10 cellular contexts compared by ENCODE assay signal in genomic region chr10:91552706-91553105, GRCh38.
A peak's percentile ranks its signal among the peaks of the same experiment; 100 is the strongest.
DNase-seq lines count a peak whose midpoint lies in the region; ATAC-seq and TF ChIP-seq lines count a peak whose summit lies in the region.
"Had no signal": no experiment of that assay in that cellular context is flagged by ENCODE, and none has a peak within 500 bp of the region (broad histone marks: within the 10 kb centered on the region; RNA-seq: fewer than 3 reads in every experiment).

No MANE protein-coding gene starts in this region.

- peaks cover 11% of the 10 kb centered on the region for H3K4me1 Mint-ChIP-seq in glutamatergic neuron (ENCODE audit: low read depth, unreplicated experiment)

- no peak overlapping the region for H3K4me3 ChIP-seq in epithelial cell of esophagus (ENCODE audit: low read length)
- peak overlapping the region; percentile 26 to 34 for H3K4me3 ChIP-seq in muscle layer of duodenum (ENCODE audit: low read depth in 1 of 2, low read length in 2 of 2)

- H3K27ac ChIP-seq in muscle layer of duodenum (ENCODE audit: low read length), result no peak overlapping the region

- no peaks in the 10 kb centered on the region for H3K4me1 ChIP-seq in muscle layer of duodenum (ENCODE audit: control insufficient read depth in 1 of 2, insufficient read depth in 2 of 2, low read length in 2 of 2)

- no peaks in the 10 kb centered on the region for H3K27me3 ChIP-seq in muscle layer of duodenum (ENCODE audit: low read depth, low read length)

- no peak overlapping the region for H3K27ac Mint-ChIP-seq in glutamatergic neuron (ENCODE audit: unreplicated experiment)
- H3K27ac Mint-ChIP-seq: activated T-helper 2 cell treated with anti-CD3 and anti-CD28 coated beads, Interferon-gamma antibody, Interleukin-2, Interleukin-4, amounts not matched to agents 10 μg/mL and 5 μg/mL and 100 μg/mL, durations not matched to agents 14 hours and 24 hours and 36 hours had no signal

- DNase-seq in D341Med (ENCODE audit: low spot score) (peak; percentile 38), NCI-H460 (ENCODE audit: extremely low read depth, low read depth) (peak; percentile 38), epithelial cell of esophagus (ENCODE audit: low read depth) (peak; percentile 38), glutamatergic neuron (no peak), NOMO-1 treated with DMSO at 0.1 percent for 48 hours (lab: John Stamatoyannopoulos, UW; ENCODE audit: unreplicated experiment) (no peak)
- DNase-seq: NCI-H526 treated with DMSO at 0.1 percent for 48 hours had no signal

- peak; percentile 51 for TF ChIP-seq CTCF in epithelial cell of esophagus (IDR thresholded peaks at IDR 0.05; ENCODE audit: insufficient read depth, low read depth, low read length, missing control alignments)
- TF ChIP-seq CTCF in glutamatergic neuron (IDR thresholded peaks at IDR 0.05; ENCODE audit: partially characterized antibody, unreplicated experiment), result no peak

- peaks cover 2% of the 10 kb centered on the region for H3K9me3 Mint-ChIP-seq in glutamatergic neuron (ENCODE audit: unreplicated experiment)
- H3K9me3 Mint-ChIP-seq: activated T-helper 2 cell treated with anti-CD3 and anti-CD28 coated beads, Interferon-gamma antibody, Interleukin-2, Interleukin-4, amounts not matched to agents 10 μg/mL and 5 μg/mL and 100 μg/mL, durations not matched to agents 14 hours and 24 hours and 36 hours had no signal

- no peak overlapping the region for H3K4me3 Mint-ChIP-seq in glutamatergic neuron (ENCODE audit: unreplicated experiment)

- H3K27me3 Mint-ChIP-seq in glutamatergic neuron (ENCODE audit: unreplicated experiment), result peaks cover 2% of the 10 kb centered on the region

- no peaks in the 10 kb centered on the region for H3K36me3 ChIP-seq in muscle layer of duodenum (ENCODE audit: control insufficient read depth in 1 of 2, insufficient read depth in 2 of 2, low read length in 2 of 2)

- H3K36me3 Mint-ChIP-seq in glutamatergic neuron (ENCODE audit: unreplicated experiment), result no peaks in the 10 kb centered on the region

- ATAC-seq in GM21619 (IDR thresholded peaks at IDR 0.05; ENCODE audit: unreplicated experiment), result no peak
- ATAC-seq in GM19395 (IDR thresholded peaks at IDR 0.05; ENCODE audit: unreplicated experiment), result no peak

- H3K9me3 ChIP-seq in muscle layer of duodenum (ENCODE audit: control insufficient read depth in 1 of 2, low read length in 2 of 2), result no peaks in the 10 kb centered on the region

Comparison
In these comparisons a context has a peak if more than half of its experiments do, and no peak if none do; other contexts are left out.
1. DNase-seq: peak in D341Med (single experiment), NCI-H460 (single experiment) and epithelial cell of esophagus (single experiment); none in glutamatergic neuron (single experiment) and NOMO-1 treated with DMSO at 0.1 percent for 48 hours (single experiment).